17 cellular contexts compared by ENCODE assay signal in genomic region chr4:89535251-89535650, GRCh38.
A peak's percentile ranks its signal among the peaks of the same experiment; 100 is the strongest.
DNase-seq lines count a peak whose midpoint lies in the region; TF ChIP-seq lines count a peak whose summit lies in the region.
"Had no signal": no experiment of that assay in that cellular context is flagged by ENCODE, and none has a peak within 500 bp of the region (broad histone marks: within the 10 kb centered on the region; RNA-seq: fewer than 3 reads in every experiment).

No MANE protein-coding gene starts in this region.

- in situ Hi-C loops in mammary epithelial cell (cut with MboI; ENCODE audit: low sequenced_read_pairs in 2 of 2): no loop called here

- H3K27me3 ChIP-seq in mammary epithelial cell (ENCODE audit: insufficient read depth, low read length): no peaks in the 10 kb centered on the region
- H3K27me3 ChIP-seq in adrenal gland: no peaks in the 10 kb centered on the region
- H3K27me3 ChIP-seq: BLaER1 had no signal

- no peaks in the 10 kb centered on the region for H3K27me3 Mint-ChIP-seq in MCF 10A (ENCODE audit: insufficient read depth, unreplicated experiment)

- no peaks in the 10 kb centered on the region for H3K36me3 ChIP-seq in mammary epithelial cell (ENCODE audit: insufficient read depth, low read length)
- no peaks in the 10 kb centered on the region for H3K36me3 ChIP-seq in adrenal gland (replicated peaks in 1 of 2)
- H3K36me3 ChIP-seq: BLaER1 had no signal

- dilution Hi-C loops in mammary epithelial cell (cut with HindIII; ENCODE audit: low sequenced_read_pairs): no loop called here

- CTCF ChIA-PET in MCF 10A (lab: Yijun Ruan, JAX) (no interaction called here), mammary epithelial cell (lab: Charles Lee; ENCODE audit: low non-redundant PET) (no interaction called here)

- H3K4me3 ChIP-seq in mammary epithelial cell (replicated peaks in 1 of 3; ENCODE audit: insufficient read depth in 1 of 3, low read depth in 2 of 3, low read length in 3 of 3) (no peak overlapping the region), fibroblast of mammary gland (ENCODE audit: control insufficient read depth, low read depth, low read length) (no peak overlapping the region), adrenal gland (no peak overlapping the region)
- H3K4me3 ChIP-seq: BLaER1 had no signal

- peak; percentile 26 for DNase-seq in MCF 10A (ENCODE audit: unreplicated experiment)
- no peak for DNase-seq in mammary epithelial cell
- peak; percentile 19 for DNase-seq in astrocyte of the hippocampus (ENCODE audit: low read depth, low spot score)
- DNase-seq in fibroblast of mammary gland (ENCODE audit: low read depth): peak; percentile 27
- DNase-seq in COLO668 (lab: John Stamatoyannopoulos, UW; ENCODE audit: unreplicated experiment): no peak
- DNase-seq in activated naive CD4-positive, alpha-beta T cell treated with anti-CD3 and anti-CD28 coated beads, Interleukin-2, amount 50 U/mL, for 16 hours: no peak
- no peak for DNase-seq in adrenal gland
- DNase-seq: Calu3; CD4-positive, alpha-beta memory T cell; DMS79 treated with DMSO at 0.1 percent for 48 hours; GOT3; H7; HFFc6 had no signal

- H3K27ac ChIP-seq in mammary epithelial cell (ENCODE audit: insufficient read depth, low read depth, low read length) (no peak overlapping the region), adrenal gland (no peak overlapping the region)
- H3K27ac ChIP-seq: 22Rv1, BLaER1 had no signal

- no peaks in the 10 kb centered on the region for H3K4me1 ChIP-seq in mammary epithelial cell (ENCODE audit: insufficient read depth, low read length)
- H3K4me1 ChIP-seq in adrenal gland (replicated peaks in 1 of 2): peaks cover 15 to 19% of the 10 kb centered on the region in 2 donors
- H3K4me1 ChIP-seq: BLaER1 had no signal

- H3K9me3 Mint-ChIP-seq in MCF 10A (ENCODE audit: unreplicated experiment): no peaks in the 10 kb centered on the region
- H3K9me3 Mint-ChIP-seq: HFFc6, IgD-negative memory B cell had no signal

- H3K4me2 ChIP-seq in mammary epithelial cell (ENCODE audit: insufficient read depth, low read depth, low read length): no peak overlapping the region
- H3K4me2 ChIP-seq: BLaER1 had no signal

- TF ChIP-seq CTCF in MCF 10A (IDR thresholded peaks at IDR 0.05; ENCODE audit: unreplicated experiment) (no peak), mammary epithelial cell (conservative IDR thresholded peaks at IDR 0.05 in 1 of 2, IDR thresholded peaks at IDR 0.05 in 1 of 2; ENCODE audit: extremely low read depth in 1 of 2, insufficient read depth in 1 of 2, low read depth in 1 of 2, low read length in 2 of 2) (no peak), fibroblast of mammary gland (conservative IDR thresholded peaks at IDR 0.05; ENCODE audit: control insufficient read depth, insufficient read depth, low read depth, low read length) (no peak), adrenal gland (IDR thresholded peaks at IDR 0.05) (no peak)

- no peak overlapping the region for H3K9ac ChIP-seq in mammary epithelial cell (ENCODE audit: insufficient read depth, low read length)
- H3K9ac ChIP-seq: BLaER1 had no signal

- BruUV-seq in MCF 10A (replicated peaks; lab: Mats Ljungman, UMichigan) (no TSS peak), mammary epithelial cell (replicated peaks; lab: Mats Ljungman, UMichigan) (no TSS peak)

- H3K27ac Mint-ChIP-seq in MCF 10A (ENCODE audit: low read depth, unreplicated experiment): peak overlapping the region; percentile 6
- H3K27ac Mint-ChIP-seq: CD14-positive monocyte; CD4-positive, alpha-beta memory T cell; HFFc6; IgD-negative memory B cell had no signal

- H3K79me2 ChIP-seq in mammary epithelial cell (ENCODE audit: insufficient read depth, low read length): no peaks in the 10 kb centered on the region

- TF ChIP-seq POLR2A in adrenal gland (IDR thresholded peaks at IDR 0.05): no peak

- peaks cover 38% of the 10 kb centered on the region for H3K4me1 Mint-ChIP-seq in MCF 10A (ENCODE audit: insufficient read depth, unreplicated experiment)
- H3K4me1 Mint-ChIP-seq: CD4-positive, alpha-beta memory T cell had no signal

- H3K4me3 Mint-ChIP-seq in MCF 10A (ENCODE audit: unreplicated experiment): no peak overlapping the region
- H3K4me3 Mint-ChIP-seq: CD14-positive monocyte; CD4-positive, alpha-beta memory T cell; HFFc6; IgD-negative memory B cell had no signal

- H4K20me1 ChIP-seq in mammary epithelial cell (ENCODE audit: insufficient read depth, low read length): no peaks in the 10 kb centered on the region
- H4K20me1 ChIP-seq: BLaER1 had no signal

- H3K9me3 ChIP-seq in mammary epithelial cell (replicated peaks; ENCODE audit: insufficient read depth, low read length) (no peaks in the 10 kb centered on the region), adrenal gland (replicated peaks in 1 of 3) (no peaks in the 10 kb centered on the region)
- H3K9me3 ChIP-seq: BLaER1 had no signal

- WGBS in mammary epithelial cell (ENCODE audit: low coverage, missing lambda C conversion rate): 72% methylated on average over 3 of the region's 3 CpGs
- WGBS in adrenal gland, 4 donors: 52 to 70% (median 64%) methylated on average over 3 of the region's 3 CpGs

- POLR2A ChIA-PET in MCF 10A (lab: Yijun Ruan, JAX): no interaction called here

- intact Hi-C loops in MCF 10A (cut with micrococcal nuclease): no loop called here
- intact Hi-C loops in mammary epithelial cell (cut with micrococcal nuclease): no loop called here
- intact Hi-C loops in adrenal gland (cut with DNase I): no loop called here

- no peaks in the 10 kb centered on the region for H3K36me3 Mint-ChIP-seq in MCF 10A (ENCODE audit: insufficient read depth, unreplicated experiment)
- H3K36me3 Mint-ChIP-seq: CD14-positive monocyte; CD4-positive, alpha-beta memory T cell had no signal

- H2AFZ ChIP-seq in mammary epithelial cell (ENCODE audit: low read depth, low read length): no peak overlapping the region

Comparison
In these comparisons a context has a peak if more than half of its experiments do, and no peak if none do; other contexts are left out.
1. DNase-seq: peak in MCF 10A (single experiment), astrocyte of the hippocampus (single experiment) and fibroblast of mammary gland (single experiment); none in mammary epithelial cell (single experiment), COLO668 (single experiment), activated naive CD4-positive, alpha-beta T cell treated with anti-CD3 and anti-CD28 coated beads, Interleukin-2, amount 50 U/mL, for 16 hours (single experiment) and adrenal gland (0 of 7).